Comparison of ENCODE assay signal across 18 cellular contexts in genomic region chr10:116207180-116207579, GRCh38.
DNase-seq lines count a peak whose midpoint lies in the region; TF ChIP-seq lines count a peak whose summit lies in the region.
"Had no signal": no experiment of that assay in that cellular context is flagged by ENCODE, and none has a peak within 500 bp of the region (broad histone marks: within the 10 kb centered on the region; RNA-seq: fewer than 3 reads in every experiment).

No MANE protein-coding gene starts in this region.

- H3K27me3 ChIP-seq in Loucy (ENCODE audit: insufficient read depth, low read length, poor library complexity, severe bottlenecking) (no peaks in the 10 kb centered on the region), liver (ENCODE audit: control insufficient read depth in 4 of 4, insufficient read depth in 4 of 4, low read length in 3 of 4) (no peaks in the 10 kb centered on the region), smooth muscle cell (ENCODE audit: low read depth) (no peaks in the 10 kb centered on the region)

- no peaks in the 10 kb centered on the region for H4K20me1 ChIP-seq in Loucy (ENCODE audit: insufficient read depth, low read length, poor library complexity, severe bottlenecking)
- H4K20me1 ChIP-seq in smooth muscle cell (ENCODE audit: low read depth) = no peaks in the 10 kb centered on the region

- H3K27ac ChIP-seq in liver (ENCODE audit: low read depth in 1 of 2, low read length in 2 of 2) (peak overlapping the region; percentile 70 to 72), smooth muscle cell (ENCODE audit: low read depth) (no peak overlapping the region)
- H3K27ac ChIP-seq: 22Rv1, A549 had no signal

- H3K4me1 ChIP-seq in Loucy (ENCODE audit: insufficient read depth, low read length, poor library complexity, severe bottlenecking) (peaks cover 80% of the 10 kb centered on the region), liver (ENCODE audit: control insufficient read depth in 4 of 4, insufficient read depth in 4 of 4, low read length in 3 of 4) (peaks cover 11 to 39% (median 22%) of the 10 kb centered on the region in 4 donors), smooth muscle cell (ENCODE audit: low read depth) (peaks cover 6% of the 10 kb centered on the region)

- no peak for TF ChIP-seq CTCF in Loucy (conservative IDR thresholded peaks at IDR 0.05; ENCODE audit: low read length)
- no peak for TF ChIP-seq CTCF in liver (IDR thresholded peaks at IDR 0.05; ENCODE audit: low read depth, low read length, missing input control)
- no peak for TF ChIP-seq CTCF in smooth muscle cell (IDR thresholded peaks at IDR 0.05; ENCODE audit: borderline replicate concordance, insufficient read depth, poor library complexity, severe bottlenecking)
- no peak for TF ChIP-seq CTCF in lower leg skin (IDR thresholded peaks at IDR 0.05)

- no peak overlapping the region for H2AFZ ChIP-seq in Loucy (ENCODE audit: low read length)
- H2AFZ ChIP-seq in smooth muscle cell (ENCODE audit: low read depth) = no peak overlapping the region

- H3K4me3 ChIP-seq in Loucy (ENCODE audit: low read length, poor library complexity, severe bottlenecking) (no peak overlapping the region), liver (ENCODE audit: low read depth in 1 of 3, low read length in 3 of 3) (no peak overlapping the region), smooth muscle cell (no peak overlapping the region), lower leg skin (ENCODE audit: low read depth, poor library complexity, severe bottlenecking) (no peak overlapping the region)
- H3K4me3 ChIP-seq: A549 had no signal

- no peaks in the 10 kb centered on the region for H3K9me3 ChIP-seq in Loucy (ENCODE audit: insufficient read depth, low read depth, low read length)
- no peaks in the 10 kb centered on the region for H3K9me3 ChIP-seq in liver (ENCODE audit: control insufficient read depth in 4 of 4, low read length in 3 of 4)
- H3K9me3 ChIP-seq in smooth muscle cell (replicated peaks; ENCODE audit: low read depth) = no peaks in the 10 kb centered on the region
- H3K9me3 ChIP-seq: A549 had no signal

- peak; percentile 59 to 67 for TF ChIP-seq RAD21 in liver (IDR thresholded peaks at IDR 0.05)

- H3K9ac ChIP-seq in Loucy (ENCODE audit: low read depth, low read length, poor library complexity, severe bottlenecking) = peak overlapping the region; percentile 78
- H3K9ac ChIP-seq in liver (ENCODE audit: low read depth in 1 of 2, low read length in 2 of 2) = no peak overlapping the region
- no peak overlapping the region for H3K9ac ChIP-seq in smooth muscle cell (ENCODE audit: low read depth)

- in situ Hi-C loops in ACHN (cut with HindIII; ENCODE audit: low pct_ligation_motif_present, low pct_unique_long_range_greater_than_20kb, low sequenced_read_pairs) = no loop called here

- H3F3A ChIP-seq in Loucy (ENCODE audit: low read depth) = peaks cover 33% of the 10 kb centered on the region
- no peaks in the 10 kb centered on the region for H3F3A ChIP-seq in smooth muscle cell (ENCODE audit: low read depth)

- H3K79me2 ChIP-seq in Loucy (ENCODE audit: insufficient read depth, low read length) (peaks cover 70% of the 10 kb centered on the region), smooth muscle cell (ENCODE audit: low read depth) (no peaks in the 10 kb centered on the region)

- peak overlapping the region; percentile 83 for H3K4me2 ChIP-seq in Loucy (ENCODE audit: low read depth, low read length, poor library complexity, severe bottlenecking)
- H3K4me2 ChIP-seq in smooth muscle cell = no peak overlapping the region
- H3K4me2 ChIP-seq: A549 had no signal

- intact Hi-C loops in lower leg skin (cut with DNase I; ENCODE audit: low total_unique reads) = no loop called here

- WGBS in liver = 27% methylated on average over 3 of the region's 3 CpGs
- WGBS in smooth muscle cell (ENCODE audit: low lambda C conversion rate) = 77% methylated on average over 3 of the region's 3 CpGs
- 80 to 87% methylated on average over 3 of the region's 3 CpGs for WGBS in lower leg skin, 2 donors

- DNase-seq in ACHN (peak; percentile 94), glomerular visceral epithelial cell (ENCODE audit: extremely low spot score) (peak; percentile 58), smooth muscle cell (lab: John Stamatoyannopoulos, UW; ENCODE audit: unreplicated experiment) (no peak), hepatic stellate cell (ENCODE audit: low spot score) (no peak), lower leg skin (ENCODE audit: low spot score in 2 of 2) (no peak)
- DNase-seq in activated effector memory CD4-positive, alpha-beta T cell treated with anti-CD3 and anti-CD28 coated beads, Interleukin-2, amount 50 U/mL, for 16 hours = no peak
- DNase-seq: C1 segment of cervical spinal cord; CD4-positive, CD25-positive, alpha-beta regulatory T cell; CD8-positive, alpha-beta memory T cell; COR-L47; GF-D8; GOT3; H7; HFFc6 had no signal

- no peak for TF ChIP-seq POLR2A in lower leg skin (IDR thresholded peaks at IDR 0.05)

- H3K36me3 ChIP-seq in Loucy (ENCODE audit: insufficient read depth, low read length) (no peaks in the 10 kb centered on the region), liver (ENCODE audit: control insufficient read depth in 4 of 4, insufficient read depth in 3 of 4, low read depth in 1 of 4, low read length in 3 of 4) (no peaks in the 10 kb centered on the region), smooth muscle cell (ENCODE audit: low read depth) (no peaks in the 10 kb centered on the region)

- H3K9me2 ChIP-seq in Loucy (replicated peaks; ENCODE audit: low read depth, low read length) = no peaks in the 10 kb centered on the region

TF ChIP-seq in liver, 16 proteins besides CTCF, POLR2A, EP300 and RAD21:
- peak; percentile 95 for TF ChIP-seq HNF4G (IDR thresholded peaks at IDR 0.05)
- peak; percentile 79 for TF ChIP-seq REST (IDR thresholded peaks at IDR 0.05)
- TF ChIP-seq ZBTB33 (IDR thresholded peaks at IDR 0.05) = peak; percentile 81
- peak; percentile 88 to 97 for TF ChIP-seq RXRA (IDR thresholded peaks at IDR 0.05)
- peak; percentile 92 for TF ChIP-seq MAX (IDR thresholded peaks at IDR 0.05)
- TF ChIP-seq HNF4A (conservative IDR thresholded peaks at IDR 0.05) = peak; percentile 97
- peak; percentile 95 for TF ChIP-seq YY1 (IDR thresholded peaks at IDR 0.05)
- peak; percentile 80 for TF ChIP-seq FOXA1 (IDR thresholded peaks at IDR 0.05)
- TF ChIP-seq ATF3 (IDR thresholded peaks at IDR 0.05) = peak; percentile 67
- TF ChIP-seq GABPA (IDR thresholded peaks at IDR 0.05 in 1 of 2, conservative IDR thresholded peaks at IDR 0.05 in 1 of 2) = peak in 1 of 2 donors; percentile 34
- peak; percentile 80 for TF ChIP-seq NR2F2 (IDR thresholded peaks at IDR 0.05)
- TF ChIP-seq JUND (IDR thresholded peaks at IDR 0.05) = peak; percentile 81 to 83
- peak; percentile 74 for TF ChIP-seq FOXA2 (IDR thresholded peaks at IDR 0.05)
- no peak for TF ChIP-seq EGR1 (IDR thresholded peaks at IDR 0.05; ENCODE audit: low read depth in 2 of 2)
- no peak for TF ChIP-seq TAF1 (conservative IDR thresholded peaks at IDR 0.05)
- peak; percentile 93 for TF ChIP-seq SP1 (IDR thresholded peaks at IDR 0.05)
TF ChIP-seq in liver: peak in this region for 14.

Comparison
In these comparisons a context has a peak if more than half of its experiments do, and no peak if none do; other contexts are left out.
1. DNase-seq: peak in ACHN (single experiment) and glomerular visceral epithelial cell (single experiment); none in smooth muscle cell (single experiment), hepatic stellate cell (single experiment), activated effector memory CD4-positive, alpha-beta T cell treated with anti-CD3 and anti-CD28 coated beads, Interleukin-2, amount 50 U/mL, for 16 hours (single experiment) and lower leg skin (0 of 2).